In the genomic region with DNA sequence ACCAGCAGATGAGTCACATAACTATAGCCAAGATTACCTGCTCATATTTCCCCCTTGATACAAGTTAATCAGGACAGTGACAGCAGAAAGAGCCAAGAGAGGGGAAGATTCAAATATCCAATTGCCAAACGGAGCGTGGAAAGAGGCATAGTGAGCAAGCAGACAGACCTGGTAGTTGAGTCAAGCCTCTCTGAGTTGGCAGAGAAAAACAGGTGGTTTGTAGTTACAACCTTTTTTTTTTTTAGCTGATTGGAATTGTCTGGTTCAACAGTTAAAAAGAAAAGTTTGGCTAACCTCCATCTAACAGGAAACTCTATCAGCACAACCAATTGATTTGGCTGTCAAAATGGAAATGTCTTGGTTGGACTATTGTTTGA, we compare ENCODE assay signal across 28 cellular contexts.
DNase-seq lines count a peak whose midpoint lies in the region; ATAC-seq and TF ChIP-seq lines count a peak whose summit lies in the region.
"Had no signal": no experiment of that assay in that cellular context is flagged by ENCODE, and none has a peak within 500 bp of the region (broad histone marks: within the 10 kb centered on the region; RNA-seq: fewer than 3 reads in every experiment).

No MANE protein-coding gene starts in this region.

- H3K27me3 ChIP-seq in SJCRH30, result no peaks in the 10 kb centered on the region
- no peaks in the 10 kb centered on the region for H3K27me3 ChIP-seq in left lung
- no peaks in the 10 kb centered on the region for H3K27me3 ChIP-seq in skeletal muscle tissue (ENCODE audit: control insufficient read depth in 3 of 3, insufficient read depth in 3 of 3, low read length in 3 of 3)
- H3K27me3 ChIP-seq: BE2C, suprapubic skin, vagina had no signal

- DNase-seq in HEK293T (ENCODE audit: extremely low spot score) (no peak), SJCRH30 (peak; percentile 21 to 67), left lung (no peak), NAMALWA (ENCODE audit: low spot score) (no peak), OCI-M1 (lab: John Stamatoyannopoulos, UW) (no peak)
- DNase-seq: ACHN; activated B cell treated with CpG ODN at 0.5 μM for 24 hours; activated CD4-positive, alpha-beta T cell treated with anti-CD3 and anti-CD28 coated beads, Interleukin-2, amount 10 ng/mL, durations not matched to agents 7 days and 5 days; activated gamma-delta T cell; activated naive CD8-positive, alpha-beta T cell treated with anti-CD3 and anti-CD28 coated beads for 36 hours; anterior cingulate cortex; BE2C; CD8-positive, alpha-beta memory T cell; effector CD8-positive, alpha-beta T cell; erythroblast; H7; NCI-H1436; NCI-H2081 treated with DMSO at 0.1 percent for 48 hours; NCI-H510A; small intestine; stimulated activated naive CD4-positive, alpha-beta T cell; T-helper 1 cell had no signal

- H3K36me3 ChIP-seq in SJCRH30 (no peaks in the 10 kb centered on the region), left lung (no peaks in the 10 kb centered on the region), skeletal muscle tissue (ENCODE audit: control insufficient read depth in 3 of 3, insufficient read depth in 3 of 3, low read length in 3 of 3) (no peaks in the 10 kb centered on the region)
- H3K36me3 ChIP-seq: BE2C, suprapubic skin, vagina had no signal

- intact Hi-C loops in left lung (cut with DNase I), result no loop called here

- H3K27ac ChIP-seq in SJCRH30 (peak overlapping the region; percentile 65), left lung (no peak overlapping the region), skeletal muscle tissue (ENCODE audit: low read depth, low read length) (peak overlapping the region; percentile 82)
- H3K27ac ChIP-seq: suprapubic skin, vagina had no signal

- POLR2A ChIA-PET in HEK293T (lab: Yijun Ruan, JAX), result no interaction called here

- ATAC-seq in left lung (peak; percentile 59), HG03175 (IDR thresholded peaks at IDR 0.05; ENCODE audit: unreplicated experiment) (no peak), HG02840 (IDR thresholded peaks at IDR 0.05; ENCODE audit: low FRiP score, unreplicated experiment) (no peak)

- CTCF ChIA-PET in HEK293T (lab: Yijun Ruan, JAX), result no interaction called here

- TF ChIP-seq CTCF in left lung (IDR thresholded peaks at IDR 0.05), result no peak

- H3K4me1 ChIP-seq in SJCRH30 (peaks cover 27% of the 10 kb centered on the region), left lung (no peaks in the 10 kb centered on the region), skeletal muscle tissue (ENCODE audit: control insufficient read depth in 3 of 3, insufficient read depth in 3 of 3, low read length in 3 of 3) (peaks cover 5 to 19% (median 18%) of the 10 kb centered on the region in 3 donors)
- H3K4me1 ChIP-seq: suprapubic skin had no signal

- H3K4me3 ChIP-seq in SJCRH30 (peak overlapping the region; percentile 25), left lung (no peak overlapping the region), skeletal muscle tissue (ENCODE audit: low read length in 3 of 3) (no peak overlapping the region)
- H3K4me3 ChIP-seq: lung, suprapubic skin, vagina had no signal

- peak overlapping the region in 1 of 3 donors; percentile 42 for H3K9ac ChIP-seq in skeletal muscle tissue (ENCODE audit: low read depth in 1 of 3, low read length in 3 of 3)

- H3K9me3 ChIP-seq in SJCRH30 (replicated peaks) (peaks cover 18% of the 10 kb centered on the region), left lung (peaks cover 0 to 7% of the 10 kb centered on the region in 2 donors), skeletal muscle tissue (ENCODE audit: control insufficient read depth in 3 of 3, low read length in 3 of 3) (no peaks in the 10 kb centered on the region)
- H3K9me3 ChIP-seq: BE2C, suprapubic skin, vagina had no signal

TF ChIP-seq in HEK293T, 16 proteins besides CTCF, POLR2A, EP300 and RAD21:
- TF ChIP-seq ZNF384 (IDR thresholded peaks at IDR 0.05) (no peak), FOXM1 (IDR thresholded peaks at IDR 0.05; ENCODE audit: borderline replicate concordance) (no peak)
- TF ChIP-seq, protein P1, sequence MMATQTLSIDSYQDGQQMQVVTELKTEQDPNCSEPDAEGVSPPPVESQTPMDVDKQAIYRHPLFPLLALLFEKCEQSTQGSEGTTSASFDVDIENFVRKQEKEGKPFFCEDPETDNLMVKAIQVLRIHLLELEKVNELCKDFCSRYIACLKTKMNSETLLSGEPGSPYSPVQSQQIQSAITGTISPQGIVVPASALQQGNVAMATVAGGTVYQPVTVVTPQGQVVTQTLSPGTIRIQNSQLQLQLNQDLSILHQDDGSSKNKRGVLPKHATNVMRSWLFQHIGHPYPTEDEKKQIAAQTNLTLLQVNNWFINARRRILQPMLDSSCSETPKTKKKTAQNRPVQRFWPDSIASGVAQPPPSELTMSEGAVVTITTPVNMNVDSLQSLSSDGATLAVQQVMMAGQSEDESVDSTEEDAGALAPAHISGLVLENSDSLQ (IDR thresholded peaks at IDR 0.05), result 0 out of 2 replicates have a peak, but pooled peaks have one; percentile 20

Comparison
In these comparisons a context has a peak if more than half of its experiments do, and no peak if none do; other contexts are left out.
1. DNase-seq: peak in SJCRH30 (2 of 2); none in HEK293T (single experiment), left lung (0 of 2), NAMALWA (single experiment) and OCI-M1 (single experiment).
2. H3K27ac ChIP-seq: peak in SJCRH30 (single experiment) and skeletal muscle tissue (single experiment); none in left lung (0 of 2).